In the genomic region with DNA sequence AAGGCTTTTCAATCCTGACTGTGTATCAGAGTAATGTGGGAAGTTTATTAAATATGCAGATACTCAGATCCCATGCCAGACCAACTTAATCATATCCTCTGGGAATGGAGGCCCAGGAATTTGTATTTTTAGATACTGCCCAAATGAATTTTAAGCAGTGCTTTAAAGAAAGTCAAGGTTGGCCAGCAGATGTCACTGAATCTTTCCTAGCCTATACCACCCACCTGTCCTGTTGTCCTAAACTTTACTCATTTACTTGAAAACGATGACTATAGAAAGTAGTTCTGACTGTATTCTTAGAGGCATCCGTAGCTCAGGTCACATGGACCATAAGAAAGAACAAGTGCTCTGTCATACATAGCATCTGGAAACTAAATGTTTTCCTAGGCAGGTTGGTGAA, we compare ENCODE assay signal across 11 cellular contexts.
A peak's percentile ranks its signal among the peaks of the same experiment; 100 is the strongest.
DNase-seq lines count a peak whose midpoint lies in the region; ATAC-seq and TF ChIP-seq lines count a peak whose summit lies in the region.
"Had no signal": no experiment of that assay in that cellular context is flagged by ENCODE, and none has a peak within 500 bp of the region (broad histone marks: within the 10 kb centered on the region; RNA-seq: fewer than 3 reads in every experiment).

No MANE protein-coding gene starts in this region.

- H3K4me2 ChIP-seq in mammary epithelial cell (ENCODE audit: insufficient read depth, low read depth, low read length): no peak overlapping the region

- H3K4me3 ChIP-seq in tibial artery (no peak overlapping the region), mammary epithelial cell (replicated peaks in 1 of 3; ENCODE audit: insufficient read depth in 1 of 3, low read depth in 2 of 3, low read length in 3 of 3) (no peak overlapping the region)

- H4K20me1 ChIP-seq in mammary epithelial cell (ENCODE audit: insufficient read depth, low read length): no peaks in the 10 kb centered on the region

- in situ Hi-C loops in GM13976 (cut with MboI; ENCODE audit: low sequenced_read_pairs, unreplicated experiment) (no loop called here), mammary epithelial cell (cut with MboI; ENCODE audit: low sequenced_read_pairs in 2 of 2) (no loop called here)

- H3K79me2 ChIP-seq in mammary epithelial cell (ENCODE audit: insufficient read depth, low read length): no peaks in the 10 kb centered on the region

- no peak overlapping the region for H3K27ac ChIP-seq in tibial artery
- no peak overlapping the region for H3K27ac ChIP-seq in mammary epithelial cell (ENCODE audit: insufficient read depth, low read depth, low read length)

- H3K27ac Mint-ChIP-seq in type B pancreatic cell: no peak overlapping the region
- H3K27ac Mint-ChIP-seq: activated T-cell treated with anti-CD3 and anti-CD28 coated beads, Interleukin-2, amount 50 U/mL, for 24 hours had no signal

- intact Hi-C loops in tibial artery (cut with DNase I; ENCODE audit: low total_unique reads) (no loop called here), mammary epithelial cell (cut with micrococcal nuclease) (no loop called here)

- CTCF ChIA-PET in mammary epithelial cell (lab: Charles Lee; ENCODE audit: low non-redundant PET): no interaction called here

- H3K36me3 Mint-ChIP-seq in type B pancreatic cell: no peaks in the 10 kb centered on the region

- H3K9me3 Mint-ChIP-seq in type B pancreatic cell: no peaks in the 10 kb centered on the region
- H3K9me3 Mint-ChIP-seq: activated T-cell treated with anti-CD3 and anti-CD28 coated beads, Interleukin-2, amount 50 U/mL, for 24 hours had no signal

- peaks cover 29% of the 10 kb centered on the region for H3K4me1 Mint-ChIP-seq in type B pancreatic cell (ENCODE audit: unreplicated experiment)

- no peak overlapping the region for H3K9ac ChIP-seq in mammary epithelial cell (ENCODE audit: insufficient read depth, low read length)

- H3K9me3 ChIP-seq in tibial artery (no peaks in the 10 kb centered on the region), mammary epithelial cell (replicated peaks; ENCODE audit: insufficient read depth, low read length) (peaks cover 6% of the 10 kb centered on the region)

- WGBS in mammary epithelial cell (ENCODE audit: low coverage, missing lambda C conversion rate): 31% methylated on average over 2 of the region's 2 CpGs

- dilution Hi-C loops in mammary epithelial cell (cut with HindIII; ENCODE audit: low sequenced_read_pairs): no loop called here

- no peaks in the 10 kb centered on the region for H3K27me3 ChIP-seq in tibial artery
- no peaks in the 10 kb centered on the region for H3K27me3 ChIP-seq in mammary epithelial cell (ENCODE audit: insufficient read depth, low read length)

- no peak for DNase-seq in GM13976 (ENCODE audit: low spot score)
- DNase-seq in hepatic stellate cell (ENCODE audit: low spot score): peak; percentile 17
- DNase-seq in type B pancreatic cell (ENCODE audit: extremely low spot score, unreplicated experiment): no peak
- no peak for DNase-seq in activated T-cell treated with anti-CD3 and anti-CD28 coated beads, Interleukin-2, amount 50 U/mL, for 48 hours
- no peak for DNase-seq in tibial artery
- no peak for DNase-seq in mammary epithelial cell
- DNase-seq: activated T-cell treated with anti-CD3 and anti-CD28 coated beads, Interleukin-2, amount 50 U/mL, for 24 hours; effector CD4-positive, alpha-beta T cell; NCI-H2107 had no signal

- H3K27me3 Mint-ChIP-seq in type B pancreatic cell: no peaks in the 10 kb centered on the region

- peak; percentile 69 for ATAC-seq in GM21619 (IDR thresholded peaks at IDR 0.05; ENCODE audit: unreplicated experiment)
- peak; percentile 55 for ATAC-seq in HG03460 (IDR thresholded peaks at IDR 0.05; ENCODE audit: unreplicated experiment)

- H3K4me3 Mint-ChIP-seq in type B pancreatic cell: no peak overlapping the region
- H3K4me3 Mint-ChIP-seq: activated T-cell treated with anti-CD3 and anti-CD28 coated beads, Interleukin-2, amount 50 U/mL, for 24 hours had no signal

- H2AFZ ChIP-seq in mammary epithelial cell (ENCODE audit: low read depth, low read length): no peak overlapping the region

- TF ChIP-seq CTCF in GM13976 (IDR thresholded peaks at IDR 0.05; ENCODE audit: borderline replicate concordance, control extremely low read depth, extremely low read depth, insufficient read depth, missing control alignments) (peak; percentile 21), type B pancreatic cell (conservative IDR thresholded peaks at IDR 0.05) (no peak), tibial artery (IDR thresholded peaks at IDR 0.05) (no peak), mammary epithelial cell (conservative IDR thresholded peaks at IDR 0.05 in 1 of 2, IDR thresholded peaks at IDR 0.05 in 1 of 2; ENCODE audit: extremely low read depth in 1 of 2, insufficient read depth in 1 of 2, low read depth in 1 of 2, low read length in 2 of 2) (no peak)

- H3K4me1 ChIP-seq in tibial artery (no peaks in the 10 kb centered on the region), mammary epithelial cell (ENCODE audit: insufficient read depth, low read length) (no peaks in the 10 kb centered on the region)

- no TSS peak for BruUV-seq in mammary epithelial cell (replicated peaks; lab: Mats Ljungman, UMichigan)

- H3K36me3 ChIP-seq in tibial artery (no peaks in the 10 kb centered on the region), mammary epithelial cell (ENCODE audit: insufficient read depth, low read length) (no peaks in the 10 kb centered on the region)
